Comparison of ENCODE assay signal across 9 cellular contexts in genomic region chr20:63178889-63179751, GRCh38. TPM values are rescaled to one million over a fixed set of nuclear protein-coding genes. Genes with fewer than 3 reads are reported as not detected.
A peak's percentile ranks its signal among the peaks of the same experiment; 100 is the strongest.
DNase-seq lines count a peak whose midpoint lies in the region; ATAC-seq and TF ChIP-seq lines count a peak whose summit lies in the region.
"Had no signal": no experiment of that assay in that cellular context is flagged by ENCODE, and none has a peak within 500 bp of the region (broad histone marks: within the 10 kb centered on the region; RNA-seq: fewer than 3 reads in every experiment).

No MANE protein-coding gene starts in this region.

- TF ChIP-seq CTCF in AG10803 (conservative IDR thresholded peaks at IDR 0.05; ENCODE audit: low read length), result peak; percentile 22
- TF ChIP-seq CTCF in GM20000 (IDR thresholded peaks at IDR 0.05; ENCODE audit: extremely low read depth, missing control alignments), result peak; percentile 69

- peaks cover 8 to 16% of the 10 kb centered on the region in 2 donors for H3K27me3 Mint-ChIP-seq in natural killer cell treated with Interleukin-12 subunit alpha and Interleukin-12 subunit beta and Interleukin-15 and Interleukin-18, amount 100 ng/mL, for 72 hours
- peaks cover 89% of the 10 kb centered on the region for H3K27me3 Mint-ChIP-seq in stimulated activated naive CD8-positive, alpha-beta T cell treated with anti-CD3 and anti-CD28 coated beads, Interleukin-15, amount 100 ng/mL, for 72 hours

- ATAC-seq in natural killer cell treated with Interleukin-12 subunit alpha and Interleukin-12 subunit beta and Interleukin-15 and Interleukin-18, amount 100 ng/mL, for 72 hours, result peak; percentile 62 to 74
- ATAC-seq in stimulated activated naive CD8-positive, alpha-beta T cell treated with anti-CD3 and anti-CD28 coated beads, Interleukin-15, amount 100 ng/mL, for 72 hours, result peak; percentile 69
- ATAC-seq in GM19397 (IDR thresholded peaks at IDR 0.05; ENCODE audit: unreplicated experiment), result no peak

- no peaks in the 10 kb centered on the region for H3K9me3 Mint-ChIP-seq in natural killer cell treated with Interleukin-12 subunit alpha and Interleukin-12 subunit beta and Interleukin-15 and Interleukin-18, amount 100 ng/mL, for 72 hours
- H3K9me3 Mint-ChIP-seq in stimulated activated naive CD8-positive, alpha-beta T cell treated with anti-CD3 and anti-CD28 coated beads, Interleukin-15, amount 100 ng/mL, for 72 hours, result no peaks in the 10 kb centered on the region

- H3K4me3 Mint-ChIP-seq in natural killer cell treated with Interleukin-12 subunit alpha and Interleukin-12 subunit beta and Interleukin-15 and Interleukin-18, amount 100 ng/mL, for 72 hours, result peak overlapping the region; percentile 39
- peak overlapping the region; percentile 40 to 71 for H3K4me3 Mint-ChIP-seq in stimulated activated naive CD8-positive, alpha-beta T cell treated with anti-CD3 and anti-CD28 coated beads, Interleukin-15, amount 100 ng/mL, for 72 hours

- H3K4me1 Mint-ChIP-seq in natural killer cell treated with Interleukin-12 subunit alpha and Interleukin-12 subunit beta and Interleukin-15 and Interleukin-18, amount 100 ng/mL, for 72 hours (ENCODE audit: low read depth in 2 of 2), result peaks cover 0 to 7% of the 10 kb centered on the region in 2 donors
- peaks cover 42% of the 10 kb centered on the region for H3K4me1 Mint-ChIP-seq in stimulated activated naive CD8-positive, alpha-beta T cell treated with anti-CD3 and anti-CD28 coated beads, Interleukin-15, amount 100 ng/mL, for 72 hours

- no peak overlapping the region for H3K27ac Mint-ChIP-seq in natural killer cell treated with Interleukin-12 subunit alpha and Interleukin-12 subunit beta and Interleukin-15 and Interleukin-18, amount 100 ng/mL, for 72 hours
- H3K27ac Mint-ChIP-seq in stimulated activated naive CD8-positive, alpha-beta T cell treated with anti-CD3 and anti-CD28 coated beads, Interleukin-15, amount 100 ng/mL, for 72 hours, result no peak overlapping the region

- no peak overlapping the region for H3K4me3 ChIP-seq in AG10803 (ENCODE audit: low read length)
- H3K4me3 ChIP-seq: thyroid gland had no signal

- no peaks in the 10 kb centered on the region for H3K36me3 Mint-ChIP-seq in natural killer cell treated with Interleukin-12 subunit alpha and Interleukin-12 subunit beta and Interleukin-15 and Interleukin-18, amount 100 ng/mL, for 72 hours

- DNase-seq in AG10803 (ENCODE audit: low read depth), result no peak
- DNase-seq in GM20000 (ENCODE audit: low spot score), result peak; percentile 93
- DNase-seq in NCI-H2196 (lab: John Stamatoyannopoulos, UW; ENCODE audit: unreplicated experiment), result peak; percentile 72
- DNase-seq in activated CD8-positive, alpha-beta memory T cell treated with anti-CD3 and anti-CD28 coated beads for 24 hours, result peak; percentile 84
- DNase-seq in effector CD8-positive, alpha-beta T cell (lab: John Stamatoyannopoulos, UW), result peak; percentile 56
- DNase-seq in natural killer cell treated with Interleukin-12 subunit alpha and Interleukin-12 subunit beta and Interleukin-15 and Interleukin-18, amount 100 ng/mL, for 72 hours (ENCODE audit: low spot score), result peak; percentile 78
- peak; percentile 61 to 75 for DNase-seq in stimulated activated naive CD8-positive, alpha-beta T cell treated with anti-CD3 and anti-CD28 coated beads, Interleukin-15, amount 100 ng/mL, for 72 hours

RNA-seq across cellular contexts. Expression of gene YTHDF1, which starts 36.8 kb away (rescaled TPM):
- 10 to 100 TPM; 38.2 to 47.6 TPM for total RNA-seq in natural killer cell treated with Interleukin-12 subunit alpha and Interleukin-12 subunit beta and Interleukin-15 and Interleukin-18, amount 100 ng/mL, for 72 hours

RNA-seq across cellular contexts. Expression of gene BIRC7, which starts 56.6 kb away (rescaled TPM):
- not detected for total RNA-seq in natural killer cell treated with Interleukin-12 subunit alpha and Interleukin-12 subunit beta and Interleukin-15 and Interleukin-18, amount 100 ng/mL, for 72 hours
- total RNA-seq: thyroid gland had no signal
